Comparison of ENCODE assay signal across 22 cellular contexts in the genomic region with DNA sequence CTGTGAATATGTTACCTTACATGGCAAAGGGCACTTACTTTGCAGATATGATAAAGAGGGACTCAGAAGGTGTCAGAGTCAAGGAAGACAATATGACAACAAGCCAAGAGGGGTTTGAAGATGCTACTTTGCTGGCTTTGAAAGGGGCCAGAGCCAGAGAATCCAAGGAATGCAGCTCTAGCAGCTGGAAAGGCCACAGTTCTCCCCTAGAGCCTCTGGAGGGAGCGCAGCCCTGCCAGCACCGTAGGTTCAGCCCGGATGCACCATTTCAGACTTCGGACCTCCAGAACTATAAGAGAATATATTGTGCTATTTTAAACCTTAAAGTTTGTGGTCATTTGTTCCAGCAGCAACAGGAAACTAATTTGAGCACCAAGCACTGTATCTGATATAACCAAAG.
"Had no signal": no experiment of that assay in that cellular context is flagged by ENCODE, and none has a peak within 500 bp of the region (broad histone marks: within the 10 kb centered on the region; RNA-seq: fewer than 3 reads in every experiment).

No MANE protein-coding gene starts in this region.

- DNase-seq: cerebellar nuclear complex; effector memory CD8-positive, alpha-beta T cell; esophagus squamous epithelium; foreskin fibroblast; glutamatergic neuron; left colon; left ventricle myocardium superior; mucosa of descending colon; psoas muscle; retina; stimulated activated CD4-positive, alpha-beta T cell treated with anti-CD3 and anti-CD28 coated beads, Interleukin-2, amount 100 ng/mL, for 24 hours; stimulated activated CD4-positive, alpha-beta T cell treated with anti-CD3 and anti-CD28 coated beads, Interleukin-4, amount 100 ng/mL, for 4 hours; stimulated activated naive B cell treated with anti-CD40 and anti-IgM and Interleukin-4, amounts not matched to agents 10 μg/mL and 1 μg/mL and 100 μg/mL, for 72 hours; stimulated activated naive CD8-positive, alpha-beta T cell treated with anti-CD3 and anti-CD28 coated beads, Interleukin-15, amount 100 ng/mL, for 72 hours; testis had no signal

- H3K27me3 ChIP-seq: esophagus squamous epithelium, gastroesophageal sphincter, testis, tibial nerve had no signal

- FAIRE-seq: colon had no signal

- H3K9me3 Mint-ChIP-seq: effector memory CD8-positive, alpha-beta T cell; natural killer cell treated with Interleukin-12 subunit alpha and Interleukin-12 subunit beta and Interleukin-15 and Interleukin-18, amount 100 ng/mL, for 72 hours had no signal

- H3K9me3 ChIP-seq: esophagus squamous epithelium, gastroesophageal sphincter, mucosa of descending colon, psoas muscle, testis had no signal

- H3K4me1 Mint-ChIP-seq: stimulated activated naive B cell treated with anti-CD40 and anti-IgM and Interleukin-4, amounts not matched to agents 10 μg/mL and 1 μg/mL and 100 μg/mL, for 72 hours; stimulated activated naive CD8-positive, alpha-beta T cell treated with anti-CD3 and anti-CD28 coated beads, Interleukin-15, amount 100 ng/mL, for 72 hours had no signal

- H3K4me3 ChIP-seq: esophagus squamous epithelium, gastroesophageal sphincter, lung, mucosa of descending colon, psoas muscle, skin epidermis, testis, tibial nerve had no signal

- H3K27ac Mint-ChIP-seq: dendritic cell treated with granulocyte-macrophage colony-stimulating factor and Interleukin-4, amounts not matched to agents 40 ng/mL and 50 ng/mL, for 4 days; effector memory CD8-positive, alpha-beta T cell; natural killer cell treated with Interleukin-12 subunit alpha and Interleukin-12 subunit beta and Interleukin-15 and Interleukin-18, amount 100 ng/mL, for 72 hours; stimulated activated naive B cell treated with anti-CD40 and anti-IgM and Interleukin-4, amounts not matched to agents 10 μg/mL and 1 μg/mL and 100 μg/mL, for 72 hours; stimulated activated naive CD8-positive, alpha-beta T cell treated with anti-CD3 and anti-CD28 coated beads, Interleukin-15, amount 100 ng/mL, for 72 hours had no signal

- H3K4me1 ChIP-seq: esophagus squamous epithelium, gastroesophageal sphincter, psoas muscle, testis, tibial nerve had no signal

- H3K36me3 ChIP-seq: esophagus squamous epithelium, gastroesophageal sphincter, tibial nerve had no signal

- H3K27ac ChIP-seq: esophagus squamous epithelium, gastroesophageal sphincter, psoas muscle, skin epidermis, testis, tibial nerve had no signal

- H3K4me3 Mint-ChIP-seq: dendritic cell treated with granulocyte-macrophage colony-stimulating factor and Interleukin-4, amounts not matched to agents 40 ng/mL and 50 ng/mL, for 4 days; effector memory CD8-positive, alpha-beta T cell; natural killer cell treated with Interleukin-12 subunit alpha and Interleukin-12 subunit beta and Interleukin-15 and Interleukin-18, amount 100 ng/mL, for 72 hours; stimulated activated naive B cell treated with anti-CD40 and anti-IgM and Interleukin-4, amounts not matched to agents 10 μg/mL and 1 μg/mL and 100 μg/mL, for 72 hours; stimulated activated naive CD8-positive, alpha-beta T cell treated with anti-CD3 and anti-CD28 coated beads, Interleukin-15, amount 100 ng/mL, for 72 hours had no signal
